ENCODE assay signal across 28 cellular contexts in genomic region chr1:119291611-119292206, GRCh38.
"Had no signal": no experiment of that assay in that cellular context is flagged by ENCODE, and none has a peak within 500 bp of the region (broad histone marks: within the 10 kb centered on the region; RNA-seq: fewer than 3 reads in every experiment).

No MANE protein-coding gene starts in this region.

- H3K4me3 Mint-ChIP-seq: activated B cell treated with CpG ODN at 0.5 μM for 24 hours; activated CD8-positive, alpha-beta T cell treated with anti-CD3 and anti-CD28 coated beads for 36 hours; activated naive CD4-positive, alpha-beta T cell treated with anti-CD3 and anti-CD28 coated beads for 36 hours; activated naive CD8-positive, alpha-beta T cell treated with anti-CD3 and anti-CD28 coated beads, Interleukin-2, amount 10 ng/mL, durations not matched to agents 7 days and 5 days; effector memory CD8-positive, alpha-beta T cell; immature natural killer cell; naive thymus-derived CD8-positive, alpha-beta T cell; T-helper 2 cell treated with Interferon-gamma antibody and Interleukin-4, amounts not matched to agents 5 μg/mL and 100 μg/mL, for 36 hours had no signal

- H3K27ac Mint-ChIP-seq: activated B cell treated with CpG ODN at 0.5 μM for 24 hours; activated CD8-positive, alpha-beta T cell treated with anti-CD3 and anti-CD28 coated beads for 36 hours; activated naive CD4-positive, alpha-beta T cell treated with anti-CD3 and anti-CD28 coated beads for 36 hours; activated naive CD8-positive, alpha-beta T cell treated with anti-CD3 and anti-CD28 coated beads, Interleukin-2, amount 10 ng/mL, durations not matched to agents 7 days and 5 days; effector memory CD8-positive, alpha-beta T cell; immature natural killer cell; T-helper 2 cell treated with Interferon-gamma antibody and Interleukin-4, amounts not matched to agents 5 μg/mL and 100 μg/mL, for 36 hours had no signal

- H3K27ac ChIP-seq: ascending aorta, brain microvascular endothelial cell, coronary artery, dorsolateral prefrontal cortex, heart left ventricle, right lobe of liver, skin epidermis, thoracic aorta, uterus had no signal

- H3K27me3 ChIP-seq: ascending aorta, brain microvascular endothelial cell, dorsolateral prefrontal cortex, heart left ventricle, right lobe of liver, uterus had no signal

- H3K4me1 ChIP-seq: ascending aorta, heart left ventricle, right lobe of liver, uterus had no signal

- H3K4me1 Mint-ChIP-seq: activated B cell treated with CpG ODN at 0.5 μM for 24 hours, immature natural killer cell had no signal

- H3K36me3 ChIP-seq: ascending aorta, brain microvascular endothelial cell, heart left ventricle, right lobe of liver, thoracic aorta, uterus had no signal

- H3K36me3 Mint-ChIP-seq: immature natural killer cell; naive thymus-derived CD8-positive, alpha-beta T cell had no signal

- ATAC-seq: activated CD8-positive, alpha-beta T cell treated with anti-CD3 and anti-CD28 coated beads for 36 hours; effector memory CD8-positive, alpha-beta T cell; heart left ventricle; naive thymus-derived CD8-positive, alpha-beta T cell; stimulated activated naive CD8-positive, alpha-beta T cell treated with anti-CD3 and anti-CD28 coated beads, Interleukin-15, Interleukin-2, amounts not matched to agents 100 U/mL and 50 U/mL, for 24 hours had no signal

- H3K9me3 Mint-ChIP-seq: activated B cell treated with CpG ODN at 0.5 μM for 24 hours; activated CD8-positive, alpha-beta T cell treated with anti-CD3 and anti-CD28 coated beads for 36 hours; activated naive CD4-positive, alpha-beta T cell treated with anti-CD3 and anti-CD28 coated beads for 36 hours; activated naive CD8-positive, alpha-beta T cell treated with anti-CD3 and anti-CD28 coated beads, Interleukin-2, amount 10 ng/mL, durations not matched to agents 7 days and 5 days; effector memory CD8-positive, alpha-beta T cell; naive thymus-derived CD8-positive, alpha-beta T cell; T-helper 2 cell treated with Interferon-gamma antibody and Interleukin-4, amounts not matched to agents 5 μg/mL and 100 μg/mL, for 36 hours had no signal

- H3K4me3 ChIP-seq: ascending aorta, coronary artery, dorsolateral prefrontal cortex, heart left ventricle, right lobe of liver, skin epidermis, thoracic aorta, uterus had no signal

- H3K9me3 ChIP-seq: ascending aorta, heart left ventricle, right lobe of liver, thoracic aorta, uterus had no signal

- DNase-seq: activated B cell treated with CpG ODN at 0.5 μM for 24 hours; activated CD4-positive, alpha-beta T cell treated with anti-CD3 and anti-CD28 coated beads, Interleukin-2, amount 50 U/mL, for 1 hour; activated CD8-positive, alpha-beta T cell treated with anti-CD3 and anti-CD28 coated beads for 36 hours; activated effector memory CD4-positive, alpha-beta T cell treated with Interleukin-2 at 50 U/mL for 16 hours; activated naive CD4-positive, alpha-beta T cell treated with anti-CD3 and anti-CD28 coated beads for 36 hours; activated naive CD8-positive, alpha-beta T cell treated with anti-CD3 and anti-CD28 coated beads, Interleukin-2, amount 10 ng/mL, durations not matched to agents 7 days and 5 days; brain microvascular endothelial cell; dorsolateral prefrontal cortex; effector memory CD8-positive, alpha-beta T cell; erythroblast; foreskin fibroblast; heart left ventricle; hypothalamus; immature natural killer cell; kidney; midbrain; naive thymus-derived CD8-positive, alpha-beta T cell; posterior cingulate gyrus; right lobe of liver; stimulated activated CD4-positive, alpha-beta T cell treated with anti-CD3 and anti-CD28 coated beads, Interleukin-12 subunit alpha, Interleukin-12 subunit beta, amount 100 ng/mL, for 4 hours; stimulated activated CD4-positive, alpha-beta T cell treated with anti-CD3 and anti-CD28 coated beads, Interleukin-4, amount 100 ng/mL, for 1 hour; stimulated activated naive CD8-positive, alpha-beta T cell treated with anti-CD3 and anti-CD28 coated beads, Interleukin-15, Interleukin-2, amounts not matched to agents 100 U/mL and 50 U/mL, for 24 hours; uterus had no signal
